ENCODE assay signal across 8 cellular contexts in the genomic region with DNA sequence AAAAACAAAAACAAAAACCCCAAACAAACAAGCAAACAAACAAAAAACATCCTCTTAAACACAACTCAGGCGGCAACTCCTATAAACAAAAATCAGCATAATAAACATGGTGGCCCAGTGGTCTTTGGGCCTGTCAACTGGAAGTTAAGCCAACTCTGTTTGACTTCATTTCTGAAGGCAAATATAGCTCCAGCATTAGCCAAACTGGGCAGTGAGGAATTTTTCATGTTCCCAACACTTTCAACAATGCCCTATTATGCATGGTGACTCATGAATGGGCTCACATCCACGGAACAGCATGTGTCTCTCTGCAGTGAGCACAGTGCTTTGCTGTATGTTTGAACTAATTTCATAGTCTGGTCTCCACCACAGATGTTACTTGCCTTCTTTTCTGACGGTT.
DNase-seq lines count a peak whose midpoint lies in the region; ATAC-seq and TF ChIP-seq lines count a peak whose summit lies in the region.

No MANE protein-coding gene starts in this region.

- WGBS in heart left ventricle, 4 donors = 45 to 64% (median 52%) methylated on average over 3 of the region's 3 CpGs

- H3K27ac ChIP-seq in heart left ventricle (peak overlapping the region; percentile 54 to 83 (median 65)), rectal smooth muscle tissue (ENCODE audit: low read depth, low read length) (peak overlapping the region; percentile 78)

- H3K4me1 ChIP-seq in heart left ventricle = peaks cover 0 to 20% (median 13%) of the 10 kb centered on the region in 12 donors
- H3K4me1 ChIP-seq in rectal smooth muscle tissue (ENCODE audit: control insufficient read depth, insufficient read depth, low read length) = peaks cover 15% of the 10 kb centered on the region

- TF ChIP-seq CTCF in heart left ventricle (IDR thresholded peaks at IDR 0.05) (no peak), GM13977 (IDR thresholded peaks at IDR 0.05; ENCODE audit: extremely low read depth, insufficient read depth, missing control alignments) (no peak)

- H3K27me3 ChIP-seq in heart left ventricle (no peaks in the 10 kb centered on the region), rectal smooth muscle tissue (ENCODE audit: control insufficient read depth, insufficient read depth, low read length) (no peaks in the 10 kb centered on the region)

- peak; percentile 98 for DNase-seq in EH (ENCODE audit: low read depth)
- peak; percentile 72 for DNase-seq in amniotic stem cell (lab: John Stamatoyannopoulos, UW)
- DNase-seq in heart left ventricle = peak in 4 of 5 donors; percentile 56 to 77 (median 66)
- no peak for DNase-seq in GM13977 (ENCODE audit: low spot score)
- no peak for DNase-seq in central memory CD4-positive, alpha-beta T cell

- no peaks in the 10 kb centered on the region for H3K36me3 ChIP-seq in heart left ventricle
- H3K36me3 ChIP-seq in rectal smooth muscle tissue (ENCODE audit: control insufficient read depth, insufficient read depth, low read length) = no peaks in the 10 kb centered on the region

- TF ChIP-seq POLR2A in heart left ventricle (IDR thresholded peaks at IDR 0.05) = no peak

- H3K9ac ChIP-seq in rectal smooth muscle tissue (ENCODE audit: low read length) = no peak overlapping the region

- intact Hi-C loops in heart left ventricle (cut with DNase I) = no loop called here

- no peaks in the 10 kb centered on the region for H3K9me3 ChIP-seq in heart left ventricle

- in situ Hi-C loops in GM13977 (cut with MboI; ENCODE audit: low pct_unique_long_range_greater_than_20kb, low sequenced_read_pairs, unreplicated experiment) = no loop called here

- H3K4me3 ChIP-seq in heart left ventricle = no peak overlapping the region
- H3K4me3 ChIP-seq in rectal smooth muscle tissue (ENCODE audit: low read length) = no peak overlapping the region

- ATAC-seq in heart left ventricle (peak; percentile 90 to 96 (median 92)), GM21528 (IDR thresholded peaks at IDR 0.05; ENCODE audit: low FRiP score, unreplicated experiment) (no peak), HG03439 (IDR thresholded peaks at IDR 0.05; ENCODE audit: unreplicated experiment) (no peak)

Comparison
In these comparisons a context has a peak if more than half of its experiments do, and no peak if none do; other contexts are left out.
1. DNase-seq: peak in EH (single experiment), amniotic stem cell (single experiment) and heart left ventricle (4 of 5); none in GM13977 (single experiment) and central memory CD4-positive, alpha-beta T cell (single experiment).
2. ATAC-seq: peak in heart left ventricle (4 of 4); none in GM21528 (single experiment) and HG03439 (single experiment).